In genomic region chr6:91198588-91199255, GRCh38 we compare ENCODE assay signal across 19 cellular contexts.
"Had no signal": no experiment of that assay in that cellular context is flagged by ENCODE, and none has a peak within 500 bp of the region (broad histone marks: within the 10 kb centered on the region; RNA-seq: fewer than 3 reads in every experiment).

No MANE protein-coding gene starts in this region.

- H3K27me3 Mint-ChIP-seq: activated naive CD8-positive, alpha-beta T cell treated with anti-CD3 and anti-CD28 coated beads, Interleukin-2, amount 10 ng/mL, durations not matched to agents 7 days and 5 days; natural killer cell treated with Interleukin-12 subunit alpha and Interleukin-12 subunit beta and Interleukin-15 and Interleukin-18, amount 100 ng/mL, for 72 hours; stimulated activated naive CD8-positive, alpha-beta T cell treated with anti-CD3 and anti-CD28 coated beads, Interleukin-15, Interleukin-2, amounts not matched to agents 100 ng/mL and 50 ng/mL, for 24 hours had no signal

- ATAC-seq: activated T-cell treated with anti-CD3 and anti-CD28 coated beads, Interleukin-2, amount 50 U/mL, for 4 hours; left cardiac atrium; lower lobe of right lung; mucosa of descending colon; natural killer cell treated with Interleukin-12 subunit alpha and Interleukin-12 subunit beta and Interleukin-15 and Interleukin-18, amount 100 ng/mL, for 72 hours had no signal

- H3K9me3 ChIP-seq: lower lobe of right lung, mucosa of descending colon, testis had no signal

- H3K9me3 Mint-ChIP-seq: activated naive CD8-positive, alpha-beta T cell treated with anti-CD3 and anti-CD28 coated beads, Interleukin-2, amount 10 ng/mL, durations not matched to agents 7 days and 5 days; activated T-cell treated with anti-CD3 and anti-CD28 coated beads, Interleukin-2, amount 50 U/mL, for 4 hours had no signal

- H3K27ac Mint-ChIP-seq: activated naive CD8-positive, alpha-beta T cell treated with anti-CD3 and anti-CD28 coated beads, Interleukin-2, amount 10 ng/mL, durations not matched to agents 7 days and 5 days; natural killer cell treated with Interleukin-12 subunit alpha and Interleukin-12 subunit beta and Interleukin-15 and Interleukin-18, amount 100 ng/mL, for 72 hours; stimulated activated naive CD8-positive, alpha-beta T cell treated with anti-CD3 and anti-CD28 coated beads, Interleukin-15, Interleukin-2, amounts not matched to agents 100 ng/mL and 50 ng/mL, for 24 hours had no signal

- H3K27me3 ChIP-seq: testis had no signal

- DNase-seq: activated CD4-positive, alpha-beta T cell treated with anti-CD3 and anti-CD28 coated beads for 1 hour; activated CD4-positive, alpha-beta T cell treated with anti-CD3 and anti-CD28 coated beads, Interleukin-2, amount 50 U/mL, for 48 hours; activated gamma-delta T cell; activated naive CD8-positive, alpha-beta T cell treated with anti-CD3 and anti-CD28 coated beads, Interleukin-2, amount 10 ng/mL, durations not matched to agents 7 days and 5 days; activated T-cell treated with anti-CD3 and anti-CD28 coated beads, Interleukin-2, amount 50 U/mL, for 4 hours; anterior cingulate cortex; caudate nucleus; effector memory CD4-positive, alpha-beta T cell; hypothalamus; left cardiac atrium; lower lobe of right lung; mucosa of descending colon; occipital lobe; stimulated activated CD4-positive, alpha-beta T cell treated with anti-CD3 and anti-CD28 coated beads, Interleukin-4, amount 100 ng/mL, for 1 hour; stimulated activated CD8-positive, alpha-beta memory T cell treated with anti-CD3 and anti-CD28 coated beads, Interleukin-4, amount 100 ng/mL, for 48 hours; T-helper 9 cell; testis had no signal

- H3K4me3 Mint-ChIP-seq: activated naive CD8-positive, alpha-beta T cell treated with anti-CD3 and anti-CD28 coated beads, Interleukin-2, amount 10 ng/mL, durations not matched to agents 7 days and 5 days; activated T-cell treated with anti-CD3 and anti-CD28 coated beads, Interleukin-2, amount 50 U/mL, for 4 hours; natural killer cell treated with Interleukin-12 subunit alpha and Interleukin-12 subunit beta and Interleukin-15 and Interleukin-18, amount 100 ng/mL, for 72 hours; stimulated activated naive CD8-positive, alpha-beta T cell treated with anti-CD3 and anti-CD28 coated beads, Interleukin-15, Interleukin-2, amounts not matched to agents 100 ng/mL and 50 ng/mL, for 24 hours had no signal

- H3K4me1 ChIP-seq: lower lobe of right lung, testis had no signal

- H3K4me1 Mint-ChIP-seq: activated naive CD8-positive, alpha-beta T cell treated with anti-CD3 and anti-CD28 coated beads, Interleukin-2, amount 10 ng/mL, durations not matched to agents 7 days and 5 days had no signal

- H3K27ac ChIP-seq: lower lobe of right lung, testis had no signal

- H3K36me3 ChIP-seq: lower lobe of right lung had no signal

- H3K36me3 Mint-ChIP-seq: activated naive CD8-positive, alpha-beta T cell treated with anti-CD3 and anti-CD28 coated beads, Interleukin-2, amount 10 ng/mL, durations not matched to agents 7 days and 5 days; natural killer cell treated with Interleukin-12 subunit alpha and Interleukin-12 subunit beta and Interleukin-15 and Interleukin-18, amount 100 ng/mL, for 72 hours had no signal

- H3K4me3 ChIP-seq: lower lobe of right lung, mucosa of descending colon, testis had no signal
